In genomic region chr7:155380221-155380861, GRCh38 we compare ENCODE assay signal across 8 cellular contexts.
DNase-seq lines count a peak whose midpoint lies in the region; ATAC-seq and TF ChIP-seq lines count a peak whose summit lies in the region.

No MANE protein-coding gene starts in this region.

- H4K5ac ChIP-seq in IMR-90 (ENCODE audit: low read depth, low read length) = no peak overlapping the region

- H3K4me1 ChIP-seq in IMR-90 (ENCODE audit: control insufficient read depth, insufficient read depth, low read length) (no peaks in the 10 kb centered on the region; the same call in 1 of the 2 replicates), fibroblast of lung (ENCODE audit: control insufficient read depth, extremely low read depth, insufficient read depth, low read length) (no peaks in the 10 kb centered on the region), neuronal stem cell (ENCODE audit: control insufficient read depth in 2 of 2, insufficient read depth in 1 of 2, low read depth in 1 of 2, low read length in 2 of 2) (peaks cover 6 to 30% of the 10 kb centered on the region in 2 donors)

- H2BK12ac ChIP-seq in neuronal stem cell (ENCODE audit: low read length) = no peak overlapping the region

- H3K36me3 ChIP-seq in IMR-90 (ENCODE audit: control insufficient read depth, insufficient read depth, low read length) (no peaks in the 10 kb centered on the region), fibroblast of lung (ENCODE audit: control insufficient read depth, insufficient read depth, low read length) (no peaks in the 10 kb centered on the region), neuronal stem cell (replicated peaks in 1 of 2; ENCODE audit: control insufficient read depth in 2 of 2, insufficient read depth in 2 of 2, low read length in 2 of 2) (no peaks in the 10 kb centered on the region)

- H2BK5ac ChIP-seq in IMR-90 (ENCODE audit: low read depth, low read length, poor library complexity, severe bottlenecking) = no peak overlapping the region
- H2BK5ac ChIP-seq in neuronal stem cell (ENCODE audit: low read length) = no peak overlapping the region

- H3K9ac ChIP-seq in IMR-90 (ENCODE audit: low read depth, low read length) (no peak overlapping the region), fibroblast of lung (ENCODE audit: insufficient read depth, low read length) (no peak overlapping the region), neuronal stem cell (ENCODE audit: low read depth, low read length, poor library complexity) (no peak overlapping the region)

- DNase-seq in DMS153 (lab: John Stamatoyannopoulos, UW) (peak; percentile 44), IMR-90 (peak; percentile 54), OCI-M2 (lab: John Stamatoyannopoulos, UW; ENCODE audit: unreplicated experiment) (peak; percentile 53), fibroblast of lung (ENCODE audit: low read depth in 2 of 2) (peak; percentile 52 to 60), neuronal stem cell (ENCODE audit: low spot score) (no peak), substantia nigra (lab: John Stamatoyannopoulos, UW) (peak in 36 of 49 donors; percentile 8 to 78 (median 43))
- peak; percentile 77 for DNase-seq in activated T-cell treated with anti-CD3 and anti-CD28 coated beads, Interleukin-2, amount 50 U/mL, for 24 hours

- no peak overlapping the region for H3K4me3 Mint-ChIP-seq in activated T-cell treated with anti-CD3 and anti-CD28 coated beads, Interleukin-2, amount 50 U/mL, for 24 hours

- H3K23ac ChIP-seq in IMR-90 (ENCODE audit: low read depth, low read length) (no peak overlapping the region), neuronal stem cell (ENCODE audit: low read depth, low read length, poor library complexity) (peak overlapping the region; percentile 68)

- POLR2A ChIA-PET in IMR-90 (lab: Charles Lee; ENCODE audit: unreplicated experiment) = no interaction called here

- peak; percentile 71 for ATAC-seq in GM21526 (IDR thresholded peaks at IDR 0.05; ENCODE audit: low FRiP score, unreplicated experiment)
- peak; percentile 83 for ATAC-seq in IMR-90 (ENCODE audit: low read depth)

- in situ Hi-C loops in IMR-90 (cut with MboI; ENCODE audit: low sequenced_read_pairs) = loop anchor here (25.0 kb wide), 1 partner anchor 382 kb away; no protein-coding TSS in a partner anchor

- H3K27me3 ChIP-seq in IMR-90 (ENCODE audit: control insufficient read depth, insufficient read depth, low read length) (peaks cover 81% of the 10 kb centered on the region), fibroblast of lung (ENCODE audit: control insufficient read depth, insufficient read depth, low read length) (peaks cover 78% of the 10 kb centered on the region), neuronal stem cell (ENCODE audit: control insufficient read depth in 3 of 3, insufficient read depth in 3 of 3, low read depth in 1 of 3, low read length in 3 of 3) (peaks cover 49 to 94% (median 87%) of the 10 kb centered on the region in 3 experiments)

- H3K4me3 ChIP-seq in IMR-90 (ENCODE audit: insufficient read depth, low read depth, low read length) (no peak overlapping the region), fibroblast of lung (replicated peaks in 1 of 4; ENCODE audit: control extremely low read depth in 1 of 4, insufficient read depth in 1 of 4, low read depth in 3 of 4, low read length in 4 of 4) (no peak overlapping the region), neuronal stem cell (ENCODE audit: low read length in 2 of 2) (no peak overlapping the region)

- H4K91ac ChIP-seq in IMR-90 (ENCODE audit: insufficient read depth, low read depth, low read length) = no peak overlapping the region
- H4K91ac ChIP-seq in neuronal stem cell (ENCODE audit: low read depth, low read length, poor library complexity) = no peak overlapping the region

- H3K9me1 ChIP-seq in IMR-90 (ENCODE audit: insufficient read depth, low read length) = no peaks in the 10 kb centered on the region

- H2BK20ac ChIP-seq in IMR-90 (ENCODE audit: low read depth, low read length) = no peak overlapping the region

- H3K9me3 Mint-ChIP-seq in activated T-cell treated with anti-CD3 and anti-CD28 coated beads, Interleukin-2, amount 50 U/mL, for 24 hours = no peaks in the 10 kb centered on the region

- TF ChIP-seq POLR2A in IMR-90 (IDR thresholded peaks at IDR 0.05; ENCODE audit: low read depth, low read length) = no peak

- TF ChIP-seq CTCF in IMR-90 (conservative IDR thresholded peaks at IDR 0.05; ENCODE audit: low read depth, low read length) (peak; percentile 54), fibroblast of lung (conservative IDR thresholded peaks at IDR 0.05 in 1 of 2, IDR thresholded peaks at IDR 0.05 in 1 of 2; ENCODE audit: low read depth in 1 of 2, low read length in 2 of 2) (peak; percentile 82 to 84)

- H2AFZ ChIP-seq in IMR-90 (replicated peaks; ENCODE audit: low read length, poor library complexity) = no peak overlapping the region
- H2AFZ ChIP-seq in fibroblast of lung (ENCODE audit: low read length) = no peak overlapping the region
- H2AFZ ChIP-seq in neuronal stem cell (ENCODE audit: low read length) = no peak overlapping the region

- H2BK120ac ChIP-seq in IMR-90 (ENCODE audit: low read depth, low read length) (no peak overlapping the region), neuronal stem cell (ENCODE audit: low read depth, low read length) (no peak overlapping the region)

- intact Hi-C loops in IMR-90 (cut with micrococcal nuclease) = loop anchor here (2.0 kb wide), 1 partner anchor 388 kb away; no protein-coding TSS in a partner anchor

- H3K56ac ChIP-seq in IMR-90 (ENCODE audit: extremely low read depth, insufficient read depth, low read length) = no peak overlapping the region

- H3K27ac Mint-ChIP-seq in activated T-cell treated with anti-CD3 and anti-CD28 coated beads, Interleukin-2, amount 50 U/mL, for 24 hours = no peak overlapping the region

- H3K4ac ChIP-seq in IMR-90 (ENCODE audit: low read depth, low read length) = no peak overlapping the region
- no peak overlapping the region for H3K4ac ChIP-seq in neuronal stem cell (ENCODE audit: low read length)

- H3K4me2 ChIP-seq in IMR-90 (ENCODE audit: low read depth, low read length) (no peak overlapping the region), fibroblast of lung (ENCODE audit: extremely low read depth, insufficient read depth, low read length) (no peak overlapping the region), neuronal stem cell (ENCODE audit: insufficient read depth, low read length, poor library complexity, severe bottlenecking) (no peak overlapping the region)

- H4K20me1 ChIP-seq in IMR-90 (ENCODE audit: insufficient read depth, low read length) (no peaks in the 10 kb centered on the region), fibroblast of lung (ENCODE audit: control insufficient read depth, extremely low read depth, insufficient read depth, low read length) (no peaks in the 10 kb centered on the region)

- dilution Hi-C loops in IMR-90 (cut with HindIII; ENCODE audit: low sequenced_read_pairs, unreplicated experiment) = no loop called here

- H3K79me1 ChIP-seq in IMR-90 (ENCODE audit: low read depth in 1 of 2, low read length in 2 of 2) = no peaks in the 10 kb centered on the region
- H3K79me1 ChIP-seq in neuronal stem cell (ENCODE audit: low read depth, low read length) = no peaks in the 10 kb centered on the region

- no peak overlapping the region for H2AK9ac ChIP-seq in IMR-90 (replicated peaks; ENCODE audit: low read depth, low read length, poor library complexity)

- WGBS in IMR-90 (ENCODE audit: extremely low coverage in 2 of 2, insufficient read length in 1 of 2), 2 experiments = 6% methylated on average over 7 of the region's 18 CpGs; no CpG with 5 or more reads in 1 of the 2 experiments
- WGBS in neuronal stem cell (ENCODE audit: extremely low coverage in 2 of 2, insufficient read length in 2 of 2, insufficient replicate concordance in 1 of 2), 2 donors = no CpG with 5 or more reads among the region's 18 CpGs

- no peak overlapping the region for H3K27ac ChIP-seq in IMR-90 (ENCODE audit: insufficient read depth, low read length)
- no peak overlapping the region for H3K27ac ChIP-seq in fibroblast of lung (ENCODE audit: insufficient read depth, low read length)
- no peak overlapping the region for H3K27ac ChIP-seq in neuronal stem cell (replicated peaks; ENCODE audit: low read length)
- H3K27ac ChIP-seq in substantia nigra (ENCODE audit: low read depth, low read length, poor library complexity, severe bottlenecking) = no peak overlapping the region

- H3K14ac ChIP-seq in IMR-90 (replicated peaks; ENCODE audit: low read depth, low read length) = no peak overlapping the region
- peak overlapping the region; percentile 32 for H3K14ac ChIP-seq in neuronal stem cell (ENCODE audit: low read length)

- no TSS peak for BruUV-seq in IMR-90 (replicated peaks; lab: Mats Ljungman, UMichigan)

- H2AK5ac ChIP-seq in IMR-90 (ENCODE audit: low read depth, low read length) (no peak overlapping the region), neuronal stem cell (ENCODE audit: low read depth, low read length) (no peak overlapping the region)

- H2BK15ac ChIP-seq in IMR-90 (ENCODE audit: low read depth, low read length) = no peak overlapping the region
- H2BK15ac ChIP-seq in neuronal stem cell (ENCODE audit: low read length) = no peak overlapping the region

- no peaks in the 10 kb centered on the region for H3K79me2 ChIP-seq in fibroblast of lung (ENCODE audit: control insufficient read depth, insufficient read depth, low read length)

- H3K9me3 ChIP-seq in IMR-90 (ENCODE audit: control insufficient read depth, insufficient read depth, low read length) (peaks cover 4% of the 10 kb centered on the region; the same call in 1 of the 2 replicates), fibroblast of lung (ENCODE audit: control insufficient read depth, insufficient read depth, low read depth, low read length) (no peaks in the 10 kb centered on the region), neuronal stem cell (replicated peaks in 1 of 2; ENCODE audit: control insufficient read depth in 2 of 2, insufficient read depth in 1 of 2, low read depth in 1 of 2, low read length in 2 of 2) (peaks cover 0 to 8% of the 10 kb centered on the region in 2 donors)

- no peak overlapping the region for H3K18ac ChIP-seq in IMR-90 (ENCODE audit: low read depth, low read length)
- no peak overlapping the region for H3K18ac ChIP-seq in neuronal stem cell (ENCODE audit: low read length)

- TF ChIP-seq RAD21 in IMR-90 (IDR thresholded peaks at IDR 0.05; ENCODE audit: low read length) = peak; percentile 37

- H4K8ac ChIP-seq in IMR-90 (ENCODE audit: low read depth in 2 of 2, low read length in 2 of 2) (no peak overlapping the region), neuronal stem cell (ENCODE audit: low read depth, low read length) (no peak overlapping the region)

- H3K4me1 Mint-ChIP-seq in activated T-cell treated with anti-CD3 and anti-CD28 coated beads, Interleukin-2, amount 50 U/mL, for 24 hours (ENCODE audit: low read depth) = peaks cover 32% of the 10 kb centered on the region

- H3K36me3 Mint-ChIP-seq in activated T-cell treated with anti-CD3 and anti-CD28 coated beads, Interleukin-2, amount 50 U/mL, for 24 hours (ENCODE audit: low read depth) = no peaks in the 10 kb centered on the region

- CTCF ChIA-PET in IMR-90 (lab: Yijun Ruan, JAX) = interaction anchor here (0.6 to 1.3 kb wide), 3 partner anchors 92 to 454 kb away, joined by 3 to 4 read pairs (median 3); no protein-coding TSS in a partner anchor

- peaks cover 94% of the 10 kb centered on the region for H3K27me3 Mint-ChIP-seq in activated T-cell treated with anti-CD3 and anti-CD28 coated beads, Interleukin-2, amount 50 U/mL, for 24 hours

TF ChIP-seq in IMR-90, 13 proteins besides CTCF, POLR2A, EP300 and RAD21:
- peak; percentile 43 for TF ChIP-seq SMC3 (IDR thresholded peaks at IDR 0.05; ENCODE audit: low read depth, low read length)
- no peak for TF ChIP-seq MAFK (IDR thresholded peaks at IDR 0.05; ENCODE audit: low read depth, low read length)
